In genomic region chr7:4131043-4131442, GRCh38 we compare ENCODE assay signal across 13 cellular contexts.
A peak's percentile ranks its signal among the peaks of the same experiment; 100 is the strongest.
DNase-seq lines count a peak whose midpoint lies in the region; ATAC-seq lines count a peak whose summit lies in the region.
"Had no signal": no experiment of that assay in that cellular context is flagged by ENCODE, and none has a peak within 500 bp of the region (broad histone marks: within the 10 kb centered on the region; RNA-seq: fewer than 3 reads in every experiment).

No MANE protein-coding gene starts in this region.

- peak; percentile 90 for DNase-seq in H7
- DNase-seq in ecto neural progenitor cell (ENCODE audit: low spot score): peak; percentile 67
- peak; percentile 67 for DNase-seq in iPS-NIHi11 (ENCODE audit: low spot score)
- DNase-seq in sciatic nerve (ENCODE audit: low spot score): peak; percentile 23
- no peak for DNase-seq in T-helper 2 cell
- no peak for DNase-seq in NOMO-1 treated with dmso at 0.1 percent for 144 hours (lab: John Stamatoyannopoulos, UW; ENCODE audit: unreplicated experiment)
- DNase-seq: AML-193, DMS 273 treated with DMSO at 0.1 percent for 48 hours, MV-4-11, NCI-H187 treated with DMSO at 0.1 percent for 48 hours had no signal

- no peaks in the 10 kb centered on the region for H3K27me3 ChIP-seq in H7 (ENCODE audit: control insufficient read depth, insufficient read depth, low read length)

- no peak overlapping the region for H3K4me3 ChIP-seq in H7 (ENCODE audit: insufficient read depth, low read depth, low read length)
- H3K4me3 ChIP-seq: SK-N-MC had no signal

- no peaks in the 10 kb centered on the region for H3K36me3 ChIP-seq in H7 (replicated peaks; ENCODE audit: control insufficient read depth, insufficient read depth, low read length)

- intact Hi-C loops in sciatic nerve (cut with DNase I): no loop called here

- no peak for ATAC-seq in sciatic nerve
- ATAC-seq in GM19452 (IDR thresholded peaks at IDR 0.05; ENCODE audit: unreplicated experiment): no peak
- ATAC-seq: Panc1 had no signal

Comparison
In these comparisons a context has a peak if more than half of its experiments do, and no peak if none do; other contexts are left out.
1. DNase-seq: peak in H7 (single experiment), ecto neural progenitor cell (single experiment), iPS-NIHi11 (single experiment) and sciatic nerve (single experiment); none in T-helper 2 cell (0 of 5) and NOMO-1 treated with dmso at 0.1 percent for 144 hours (single experiment).